Comparison of ENCODE assay signal across 11 cellular contexts in genomic region chr1:201552941-201553341, GRCh38. TPM values are rescaled to one million over a fixed set of nuclear protein-coding genes. Genes with fewer than 3 reads are reported as not detected.
DNase-seq lines count a peak whose midpoint lies in the region; ATAC-seq and TF ChIP-seq lines count a peak whose summit lies in the region.
"Had no signal": no experiment of that assay in that cellular context is flagged by ENCODE, and none has a peak within 500 bp of the region (broad histone marks: within the 10 kb centered on the region; RNA-seq: fewer than 3 reads in every experiment).

No MANE protein-coding gene starts in this region.

- no peak overlapping the region for H3K4me2 ChIP-seq in Karpas-422 (ENCODE audit: low read depth, low read length, poor library complexity, severe bottlenecking)

- no peaks in the 10 kb centered on the region for H3K9me3 Mint-ChIP-seq in nephron

- intact Hi-C loops in dorsolateral prefrontal cortex (cut with DNase I): loop anchor here in 1 of 2 donors (2.0 kb wide), 1 partner anchor 14 kb away; the partner anchor contains the start of gene NAV1

- H3K36me3 Mint-ChIP-seq in nephron (ENCODE audit: low read depth): no peaks in the 10 kb centered on the region

- TF ChIP-seq CTCF in dorsolateral prefrontal cortex (IDR thresholded peaks at IDR 0.05 in 54 of 56, conservative IDR thresholded peaks at IDR 0.05 in 2 of 56; ENCODE audit: low read depth in 1 of 56, partially characterized antibody in 56 of 56) (no peak), nephron (IDR thresholded peaks at IDR 0.05; ENCODE audit: unreplicated experiment in 3 of 3) (no peak)

- peak overlapping the region in 2 of 3 experiments; percentile 1 to 52 for H3K27ac Mint-ChIP-seq in nephron
- H3K27ac Mint-ChIP-seq: B cell had no signal

- H3K4me1 Mint-ChIP-seq in nephron: peaks cover 37% of the 10 kb centered on the region
- H3K4me1 Mint-ChIP-seq: B cell had no signal

- H2AFZ ChIP-seq in ACC112 (ENCODE audit: low read length, unreplicated experiment) (no peak overlapping the region), Karpas-422 (ENCODE audit: low read length) (no peak overlapping the region)

- H3K4me1 ChIP-seq in ACC112 (ENCODE audit: control insufficient read depth, insufficient read depth, low read length, unreplicated experiment) (peaks cover 71% of the 10 kb centered on the region), Karpas-422 (ENCODE audit: low read length) (no peaks in the 10 kb centered on the region)

- peaks cover 12% of the 10 kb centered on the region for H3K27me3 Mint-ChIP-seq in nephron (ENCODE audit: low read depth)

- H3K27me3 ChIP-seq in ACC112 (ENCODE audit: insufficient read depth, low read length) (no peaks in the 10 kb centered on the region), dorsolateral prefrontal cortex (no peaks in the 10 kb centered on the region), Karpas-422 (ENCODE audit: low read length) (no peaks in the 10 kb centered on the region)
- H3K27me3 ChIP-seq: breast epithelium had no signal

- H3K9ac ChIP-seq in Karpas-422 (ENCODE audit: low read length): no peak overlapping the region

- ATAC-seq in HG03196 (IDR thresholded peaks at IDR 0.05; ENCODE audit: unreplicated experiment): no peak

- H3K9me2 ChIP-seq in Karpas-422 (replicated peaks; ENCODE audit: insufficient read depth, low read length): no peaks in the 10 kb centered on the region

- H3K4me3 ChIP-seq in ACC112 (ENCODE audit: low read depth, low read length) (no peak overlapping the region), dorsolateral prefrontal cortex (peak overlapping the region in 1 of 59 donors; percentile 4), Karpas-422 (ENCODE audit: low read length) (no peak overlapping the region)
- H3K4me3 ChIP-seq: breast epithelium had no signal

- no peaks in the 10 kb centered on the region for H4K20me1 ChIP-seq in Karpas-422 (ENCODE audit: insufficient read depth, low read depth, low read length)

- no peak overlapping the region for H3K4me3 Mint-ChIP-seq in nephron
- H3K4me3 Mint-ChIP-seq: B cell had no signal

- DNase-seq in NCI-H146 (lab: John Stamatoyannopoulos, UW): peak; percentile 62
- peak in 2 of 10 donors; percentile 44 to 62 for DNase-seq in dorsolateral prefrontal cortex
- DNase-seq in stimulated activated CD4-positive, alpha-beta T cell treated with anti-CD3 and anti-CD28 coated beads, Interleukin-15, amount 100 ng/mL, for 24 hours: no peak
- no peak for DNase-seq in NCI-H345 (lab: John Stamatoyannopoulos, UW)
- DNase-seq in Karpas-422: no peak
- DNase-seq: NCI-H2081 had no signal

- H3K36me3 ChIP-seq in ACC112 (ENCODE audit: insufficient read depth, low read length): no peaks in the 10 kb centered on the region
- H3K36me3 ChIP-seq in Karpas-422 (ENCODE audit: insufficient read depth, low read length): no peaks in the 10 kb centered on the region
- H3K36me3 ChIP-seq: breast epithelium had no signal

- H3K9me3 ChIP-seq in Karpas-422 (ENCODE audit: low read length): no peaks in the 10 kb centered on the region
- H3K9me3 ChIP-seq: breast epithelium had no signal

- H3K79me2 ChIP-seq in ACC112 (ENCODE audit: control insufficient read depth, insufficient read depth, low read length, unreplicated experiment) (peaks cover 85% of the 10 kb centered on the region), Karpas-422 (ENCODE audit: low read length) (no peaks in the 10 kb centered on the region)

- H3K27ac ChIP-seq in ACC112 (ENCODE audit: low read depth, low read length) (peak overlapping the region; percentile 86), dorsolateral prefrontal cortex (peak overlapping the region; percentile 72 to 96 (median 90)), Karpas-422 (ENCODE audit: low read length) (no peak overlapping the region)

RNA-seq across cellular contexts. Expression of gene NAV1, which starts 14.0 kb away (rescaled TPM):
- 100 to 1,000 TPM in 17 of 120 experiments, 10 to 100 TPM in 103; 53.8 to 141 (median 77.6) TPM for total RNA-seq in dorsolateral prefrontal cortex
- total RNA-seq in Karpas-422 (2014; rRNA removed; shearing (Covaris generic); ENCODE audit: low replicate concordance): 0.83 and 2.9 TPM in 2 replicates

RNA-seq across cellular contexts. Expression of gene CSRP1, which starts 46.0 kb away (rescaled TPM):
- total RNA-seq in dorsolateral prefrontal cortex: 1,000 to 10,000 TPM in 2 of 120 experiments, 100 to 1,000 TPM in 118; 225 to 1,268 (median 522) TPM
- total RNA-seq in Karpas-422 (2014; rRNA removed; shearing (Covaris generic); ENCODE audit: low replicate concordance): 39.8 and 51.8 TPM in 2 replicates

Comparison
In these comparisons a context has a peak if more than half of its experiments do, and no peak if none do; other contexts are left out.
1. RNA of gene NAV1, which starts 14.0 kb away (total RNA-seq): 53.8 to 141 TPM in dorsolateral prefrontal cortex; 0.83 to 2.9 TPM in Karpas-422; every median in the first group is over 10 times any median in the second.